ENCODE assay signal across 2 cellular contexts in the genomic region with DNA sequence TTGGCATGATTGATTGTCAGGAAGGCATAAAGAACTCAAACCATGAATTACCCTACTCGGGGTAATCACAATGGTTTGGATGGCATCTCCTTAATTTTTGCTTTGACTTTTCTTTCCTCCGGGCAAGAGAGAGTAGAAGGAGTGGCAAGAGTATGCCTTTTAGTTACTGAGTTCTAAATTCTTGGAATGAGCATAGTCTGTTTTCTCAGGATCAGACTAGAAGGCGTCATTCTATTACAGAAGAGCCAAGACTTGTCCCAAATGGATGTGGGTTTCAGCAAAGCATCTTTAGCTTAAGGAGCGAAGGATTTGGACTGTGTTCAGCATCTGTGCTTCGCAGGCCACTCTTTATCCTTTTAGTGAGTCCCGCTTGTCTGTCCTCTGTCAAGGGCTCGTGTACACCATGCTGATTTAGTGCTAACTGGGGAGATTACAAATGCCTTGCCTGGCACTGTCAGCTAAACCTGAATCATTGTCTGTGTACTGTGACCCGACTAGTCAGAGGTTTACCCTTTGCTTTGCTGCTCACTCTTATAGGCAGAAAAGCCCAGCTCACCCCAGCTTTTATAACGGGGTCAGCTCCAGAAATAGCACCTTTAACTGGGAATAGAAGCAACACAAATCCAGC.
A peak's percentile ranks its signal among the peaks of the same experiment; 100 is the strongest.
TF ChIP-seq lines count a peak whose summit lies in the region.

No MANE protein-coding gene starts in this region.

TF ChIP-seq in SK-N-SH treated with all-trans-retinoic acid at 6 μM for 48 hours, 23 proteins besides CTCF, POLR2A, EP300 and RAD21:
- TF ChIP-seq ESRRG (CRISPR knock-in tag; IDR thresholded peaks at IDR 0.05) (no peak), ZC3H10 (CRISPR knock-in tag; IDR thresholded peaks at IDR 0.05) (no peak), ZNF8 (CRISPR knock-in tag; IDR thresholded peaks at IDR 0.05) (no peak), ISL1 (CRISPR knock-in tag; IDR thresholded peaks at IDR 0.05) (0 out of 2 replicates have a peak, but pooled peaks have one; percentile 19)

TF ChIP-seq in SK-N-SH, 30 proteins besides CTCF, POLR2A, EP300 and RAD21:
- TF ChIP-seq TEAD4 (IDR thresholded peaks at IDR 0.05; ENCODE audit: borderline replicate concordance, insufficient read depth) (no peak), FOSL2 (IDR thresholded peaks at IDR 0.05; ENCODE audit: borderline replicate concordance, low read depth) (no peak), YY1 (IDR thresholded peaks at IDR 0.05; ENCODE audit: low read depth) (no peak), GATA2 (CRISPR knock-in tag; IDR thresholded peaks at IDR 0.05) (no peak), SMC3 (IDR thresholded peaks at IDR 0.05; ENCODE audit: low read depth, low read length) (no peak), USF1 (IDR thresholded peaks at IDR 0.05; ENCODE audit: borderline replicate concordance, low read depth) (no peak), JUND (IDR thresholded peaks at IDR 0.05) (no peak), CHD2 (IDR thresholded peaks at IDR 0.05; ENCODE audit: low read length, partially characterized antibody) (no peak), ELF1 (IDR thresholded peaks at IDR 0.05) (no peak), FOXJ3 (CRISPR knock-in tag; IDR thresholded peaks at IDR 0.05) (no peak), IRF3 (IDR thresholded peaks at IDR 0.05; ENCODE audit: low read depth, low read length) (no peak), PBX3 (IDR thresholded peaks at IDR 0.05) (no peak), MXI1 (IDR thresholded peaks at IDR 0.05; ENCODE audit: low read depth, low read length) (no peak), POLR2AphosphoS5 (IDR thresholded peaks at IDR 0.05; ENCODE audit: low read depth, low read length) (no peak), FOXM1 (IDR thresholded peaks at IDR 0.05; ENCODE audit: low read depth) (no peak), TCF12 (IDR thresholded peaks at IDR 0.05) (no peak), MEF2A (IDR thresholded peaks at IDR 0.05; ENCODE audit: borderline replicate concordance, low read depth) (no peak)
- TF ChIP-seq, protein P1, sequence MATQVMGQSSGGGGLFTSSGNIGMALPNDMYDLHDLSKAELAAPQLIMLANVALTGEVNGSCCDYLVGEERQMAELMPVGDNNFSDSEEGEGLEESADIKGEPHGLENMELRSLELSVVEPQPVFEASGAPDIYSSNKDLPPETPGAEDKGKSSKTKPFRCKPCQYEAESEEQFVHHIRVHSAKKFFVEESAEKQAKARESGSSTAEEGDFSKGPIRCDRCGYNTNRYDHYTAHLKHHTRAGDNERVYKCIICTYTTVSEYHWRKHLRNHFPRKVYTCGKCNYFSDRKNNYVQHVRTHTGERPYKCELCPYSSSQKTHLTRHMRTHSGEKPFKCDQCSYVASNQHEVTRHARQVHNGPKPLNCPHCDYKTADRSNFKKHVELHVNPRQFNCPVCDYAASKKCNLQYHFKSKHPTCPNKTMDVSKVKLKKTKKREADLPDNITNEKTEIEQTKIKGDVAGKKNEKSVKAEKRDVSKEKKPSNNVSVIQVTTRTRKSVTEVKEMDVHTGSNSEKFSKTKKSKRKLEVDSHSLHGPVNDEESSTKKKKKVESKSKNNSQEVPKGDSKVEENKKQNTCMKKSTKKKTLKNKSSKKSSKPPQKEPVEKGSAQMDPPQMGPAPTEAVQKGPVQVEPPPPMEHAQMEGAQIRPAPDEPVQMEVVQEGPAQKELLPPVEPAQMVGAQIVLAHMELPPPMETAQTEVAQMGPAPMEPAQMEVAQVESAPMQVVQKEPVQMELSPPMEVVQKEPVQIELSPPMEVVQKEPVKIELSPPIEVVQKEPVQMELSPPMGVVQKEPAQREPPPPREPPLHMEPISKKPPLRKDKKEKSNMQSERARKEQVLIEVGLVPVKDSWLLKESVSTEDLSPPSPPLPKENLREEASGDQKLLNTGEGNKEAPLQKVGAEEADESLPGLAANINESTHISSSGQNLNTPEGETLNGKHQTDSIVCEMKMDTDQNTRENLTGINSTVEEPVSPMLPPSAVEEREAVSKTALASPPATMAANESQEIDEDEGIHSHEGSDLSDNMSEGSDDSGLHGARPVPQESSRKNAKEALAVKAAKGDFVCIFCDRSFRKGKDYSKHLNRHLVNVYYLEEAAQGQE (IDR thresholded peaks at IDR 0.05; ENCODE audit: low read depth, low read length) = no peak
- TF ChIP-seq, protein P2, sequence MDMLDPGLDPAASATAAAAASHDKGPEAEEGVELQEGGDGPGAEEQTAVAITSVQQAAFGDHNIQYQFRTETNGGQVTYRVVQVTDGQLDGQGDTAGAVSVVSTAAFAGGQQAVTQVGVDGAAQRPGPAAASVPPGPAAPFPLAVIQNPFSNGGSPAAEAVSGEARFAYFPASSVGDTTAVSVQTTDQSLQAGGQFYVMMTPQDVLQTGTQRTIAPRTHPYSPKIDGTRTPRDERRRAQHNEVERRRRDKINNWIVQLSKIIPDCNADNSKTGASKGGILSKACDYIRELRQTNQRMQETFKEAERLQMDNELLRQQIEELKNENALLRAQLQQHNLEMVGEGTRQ (IDR thresholded peaks at IDR 0.05; ENCODE audit: borderline replicate concordance, low read depth, low read length) = no peak
